28 cellular contexts compared by ENCODE assay signal in genomic region chr6:33990061-33990541, GRCh38.
DNase-seq lines count a peak whose midpoint lies in the region; ATAC-seq, FAIRE-seq and TF ChIP-seq lines count a peak whose summit lies in the region.
"Had no signal": no experiment of that assay in that cellular context is flagged by ENCODE, and none has a peak within 500 bp of the region (broad histone marks: within the 10 kb centered on the region; RNA-seq: fewer than 3 reads in every experiment).

No MANE protein-coding gene starts in this region.

- H3K36me3 ChIP-seq in K562 (ENCODE audit: control insufficient read depth, insufficient read depth, low read length) (no peaks in the 10 kb centered on the region), suprapubic skin (no peaks in the 10 kb centered on the region)
- no peaks in the 10 kb centered on the region for H3K36me3 ChIP-seq in CD8-positive, alpha-beta T cell (ENCODE audit: insufficient read depth, low read length)
- H3K36me3 ChIP-seq: BE2C, esophagus muscularis mucosa, uterus had no signal

- TF ChIP-seq EP300 in K562 (IDR thresholded peaks at IDR 0.05; ENCODE audit: low read length) = no peak
- no peak for TF ChIP-seq EP300 in suprapubic skin (IDR thresholded peaks at IDR 0.05)

- H3K4me3 ChIP-seq in K562 = no peak overlapping the region
- no peak overlapping the region for H3K4me3 ChIP-seq in suprapubic skin
- no peak overlapping the region for H3K4me3 ChIP-seq in CD8-positive, alpha-beta T cell (ENCODE audit: low read depth, low read length)
- H3K4me3 ChIP-seq: esophagus muscularis mucosa, skin epidermis, uterus had no signal

- H3K79me2 ChIP-seq in K562 (ENCODE audit: control insufficient read depth, insufficient read depth, low read length) = no peaks in the 10 kb centered on the region

- CTCF ChIA-PET in K562 (lab: Yijun Ruan, JAX; ENCODE audit: low intra/inter-chr PET ratio) = no interaction called here
- CTCF ChIA-PET in CD8-positive, alpha-beta T cell (lab: Charles Lee) = interaction anchor here (1.2 to 1.9 kb wide), 2 partner anchors 9 to 38 kb away, joined by 4 read pairs; no protein-coding TSS in a partner anchor
- CTCF ChIA-PET in activated naive CD4-positive, alpha-beta T cell treated with anti-CD3 and anti-CD28 coated beads, Interleukin-2, amount 10 ng/mL, durations not matched to agents 7 days and 5 days (lab: Charles Lee) = no interaction called here

- no peak overlapping the region; a peak in 1 of 4 replicates for H3K9ac ChIP-seq in K562 (ENCODE audit: insufficient read depth in 1 of 2, low read depth in 2 of 2, low read length in 2 of 2)
- H3K9ac ChIP-seq: KMS-11 had no signal

- peaks cover 2% of the 10 kb centered on the region for H3K27me3 Mint-ChIP-seq in neural crest cell (ENCODE audit: low read depth)
- peaks cover 11% of the 10 kb centered on the region for H3K27me3 Mint-ChIP-seq in CD8-positive, alpha-beta T cell (ENCODE audit: low read depth)
- H3K27me3 Mint-ChIP-seq in activated naive CD4-positive, alpha-beta T cell treated with anti-CD3 and anti-CD28 coated beads, Interleukin-2, amount 10 ng/mL, durations not matched to agents 7 days and 5 days = peaks cover 56% of the 10 kb centered on the region

- H3K4me3 Mint-ChIP-seq in neural crest cell = no peak overlapping the region
- H3K4me3 Mint-ChIP-seq in CD8-positive, alpha-beta T cell = no peak overlapping the region
- H3K4me3 Mint-ChIP-seq in activated naive CD4-positive, alpha-beta T cell treated with anti-CD3 and anti-CD28 coated beads, Interleukin-2, amount 10 ng/mL, durations not matched to agents 7 days and 5 days = no peak overlapping the region
- H3K4me3 Mint-ChIP-seq: activated B cell treated with CpG ODN at 0.5 μM for 24 hours; activated naive CD8-positive, alpha-beta T cell treated with anti-CD3 and anti-CD28 coated beads, Interleukin-2, amount 50 U/mL, for 24 hours; activated T-cell treated with anti-CD3 and anti-CD28 coated beads, Interleukin-2, amount 50 U/mL, for 4 hours; mesothelial cell of epicardium; T-cell had no signal

- intact Hi-C loops in K562 (cut with micrococcal nuclease) = no loop called here
- intact Hi-C loops in CD8-positive, alpha-beta T cell (cut with DNase I, micrococcal nuclease) = no loop called here

- H3K9me3 ChIP-seq in K562 (replicated peaks; ENCODE audit: control insufficient read depth, insufficient read depth, low read depth, low read length) = no peaks in the 10 kb centered on the region
- H3K9me3 ChIP-seq in suprapubic skin = no peaks in the 10 kb centered on the region
- no peaks in the 10 kb centered on the region for H3K9me3 ChIP-seq in CD8-positive, alpha-beta T cell (ENCODE audit: low read length)
- H3K9me3 ChIP-seq: BE2C, esophagus muscularis mucosa, uterus had no signal

- no peak overlapping the region for H3K27ac ChIP-seq in K562 (ENCODE audit: extremely low read depth, low read depth, low read length)
- no peak overlapping the region for H3K27ac ChIP-seq in suprapubic skin
- no peak overlapping the region for H3K27ac ChIP-seq in CD8-positive, alpha-beta T cell (ENCODE audit: low read depth, low read length)
- H3K27ac ChIP-seq: esophagus muscularis mucosa, KMS-11, skin epidermis, uterus had no signal

- FAIRE-seq in K562 (lab: Jason Lieb, UNC) = no peak
- FAIRE-seq: endometrium, H54 had no signal

- H3K4me1 ChIP-seq in K562 (replicated peaks in 1 of 2; ENCODE audit: control insufficient read depth in 2 of 2, insufficient read depth in 2 of 2, low read length in 2 of 2) (peaks cover 0 to 11% of the 10 kb centered on the region in 2 experiments; a peak in 1 of 5 replicates), suprapubic skin (peaks cover under 1% of the 10 kb centered on the region)
- H3K4me1 ChIP-seq in CD8-positive, alpha-beta T cell (ENCODE audit: insufficient read depth, low read length) = no peaks in the 10 kb centered on the region
- H3K4me1 ChIP-seq: esophagus muscularis mucosa, uterus had no signal

- no peaks in the 10 kb centered on the region for H3K9me3 Mint-ChIP-seq in neural crest cell
- no peaks in the 10 kb centered on the region for H3K9me3 Mint-ChIP-seq in CD8-positive, alpha-beta T cell
- no peaks in the 10 kb centered on the region for H3K9me3 Mint-ChIP-seq in activated naive CD4-positive, alpha-beta T cell treated with anti-CD3 and anti-CD28 coated beads, Interleukin-2, amount 10 ng/mL, durations not matched to agents 7 days and 5 days
- H3K9me3 Mint-ChIP-seq: activated B cell treated with CpG ODN at 0.5 μM for 24 hours; activated naive CD8-positive, alpha-beta T cell treated with anti-CD3 and anti-CD28 coated beads, Interleukin-2, amount 50 U/mL, for 24 hours; activated T-cell treated with anti-CD3 and anti-CD28 coated beads, Interleukin-2, amount 50 U/mL, for 4 hours; T-cell had no signal

- TF ChIP-seq CTCF in K562 (IDR thresholded peaks at IDR 0.05 in 2 of 3, conservative IDR thresholded peaks at IDR 0.05 in 1 of 3; ENCODE audit: insufficient read depth in 2 of 3, low read depth in 1 of 3, low read length in 3 of 3) (no peak), neural crest cell (conservative IDR thresholded peaks at IDR 0.05) (no peak), suprapubic skin (IDR thresholded peaks at IDR 0.05) (no peak)
- no peak for TF ChIP-seq CTCF in CD8-positive, alpha-beta T cell (IDR thresholded peaks at IDR 0.05)

- ATAC-seq in K562 (no peak), HG02798 (IDR thresholded peaks at IDR 0.05; ENCODE audit: poor library complexity, unreplicated experiment) (no peak)
- no peak for ATAC-seq in CD8-positive, alpha-beta T cell
- ATAC-seq: activated naive CD8-positive, alpha-beta T cell treated with anti-CD3 and anti-CD28 coated beads, Interleukin-2, amount 50 U/mL, for 24 hours; activated T-cell treated with anti-CD3 and anti-CD28 coated beads, Interleukin-2, amount 50 U/mL, for 4 hours; T-cell had no signal

- TF ChIP-seq POLR2A in K562 (conservative IDR thresholded peaks at IDR 0.05) = no peak
- no peak for TF ChIP-seq POLR2A in suprapubic skin (IDR thresholded peaks at IDR 0.05)

- H3K27ac Mint-ChIP-seq in neural crest cell (ENCODE audit: unreplicated experiment) = peak overlapping the region; percentile 81
- no peak overlapping the region for H3K27ac Mint-ChIP-seq in CD8-positive, alpha-beta T cell
- H3K27ac Mint-ChIP-seq in activated naive CD4-positive, alpha-beta T cell treated with anti-CD3 and anti-CD28 coated beads, Interleukin-2, amount 10 ng/mL, durations not matched to agents 7 days and 5 days = no peak overlapping the region
- H3K27ac Mint-ChIP-seq: activated B cell treated with CpG ODN at 0.5 μM for 24 hours; activated naive CD8-positive, alpha-beta T cell treated with anti-CD3 and anti-CD28 coated beads, Interleukin-2, amount 50 U/mL, for 24 hours; mesothelial cell of epicardium; naive B cell; T-cell had no signal

- H3K27me3 ChIP-seq in K562 (ENCODE audit: control insufficient read depth in 2 of 2, insufficient read depth in 2 of 2, low read length in 2 of 2) (peaks cover 22 to 80% of the 10 kb centered on the region in 2 experiments), suprapubic skin (peaks cover 12% of the 10 kb centered on the region)
- H3K27me3 ChIP-seq in CD8-positive, alpha-beta T cell (ENCODE audit: insufficient read depth, low read length) = no peaks in the 10 kb centered on the region
- H3K27me3 ChIP-seq: BE2C, uterus had no signal

- DNase-seq in NCI-H524 (lab: John Stamatoyannopoulos, UW) (peak; percentile 66 to 82), K562 (ENCODE audit: extremely low read depth in 1 of 4, low spot score in 3 of 4) (peak in 1 of 4 experiments; percentile 17), neural crest cell (ENCODE audit: low read depth, low spot score) (no peak), suprapubic skin (ENCODE audit: low spot score in 2 of 2) (peak; percentile 37 to 40)
- no peak for DNase-seq in CD8-positive, alpha-beta T cell
- DNase-seq in activated naive CD4-positive, alpha-beta T cell treated with anti-CD3 and anti-CD28 coated beads, Interleukin-2, amount 10 ng/mL, durations not matched to agents 7 days and 5 days = no peak
- DNase-seq: activated B cell treated with CpG ODN at 0.5 μM for 24 hours; activated naive CD8-positive, alpha-beta T cell treated with anti-CD3 and anti-CD28 coated beads, Interleukin-2, amount 50 U/mL, for 24 hours; activated T-cell treated with anti-CD3 and anti-CD28 coated beads, Interleukin-2, amount 50 U/mL, for 4 hours; BE2C; caudate nucleus; dermis blood vessel endothelial cell; DMS153; foreskin fibroblast; naive B cell; NCI-H1417 treated with DMSO at 0.1 percent for 48 hours; NCI-H226; NCI-H748 treated with DMSO at 0.1 percent for 48 hours; stimulated activated naive CD4-positive, alpha-beta T cell; T-cell had no signal

- no peaks in the 10 kb centered on the region for H3K4me1 Mint-ChIP-seq in neural crest cell
- no peaks in the 10 kb centered on the region for H3K4me1 Mint-ChIP-seq in CD8-positive, alpha-beta T cell (ENCODE audit: low read depth)
- no peaks in the 10 kb centered on the region for H3K4me1 Mint-ChIP-seq in activated naive CD4-positive, alpha-beta T cell treated with anti-CD3 and anti-CD28 coated beads, Interleukin-2, amount 10 ng/mL, durations not matched to agents 7 days and 5 days
- H3K4me1 Mint-ChIP-seq: activated B cell treated with CpG ODN at 0.5 μM for 24 hours; activated naive CD8-positive, alpha-beta T cell treated with anti-CD3 and anti-CD28 coated beads, Interleukin-2, amount 50 U/mL, for 24 hours; naive B cell; T-cell had no signal

- WGBS in K562 (ENCODE audit: insufficient coverage, low coverage, missing lambda C conversion rate) = 0% methylated on average over 5 of the region's 5 CpGs
- 65% methylated on average over 5 of the region's 5 CpGs for WGBS in suprapubic skin

- in situ Hi-C loops in K562 (cut with MboI) = no loop called here

- TF ChIP-seq RAD21 in K562 (CRISPR knock-in tag; conservative IDR thresholded peaks at IDR 0.05 in 1 of 2, IDR thresholded peaks at IDR 0.05 in 1 of 2) = no peak

- H3K4me2 ChIP-seq in K562 (ENCODE audit: insufficient read depth, low read length) = no peak overlapping the region
- H3K4me2 ChIP-seq: KMS-11 had no signal

- no peaks in the 10 kb centered on the region for H3K36me3 Mint-ChIP-seq in neural crest cell (ENCODE audit: low read depth)
- no peaks in the 10 kb centered on the region for H3K36me3 Mint-ChIP-seq in CD8-positive, alpha-beta T cell
- H3K36me3 Mint-ChIP-seq in activated naive CD4-positive, alpha-beta T cell treated with anti-CD3 and anti-CD28 coated beads, Interleukin-2, amount 10 ng/mL, durations not matched to agents 7 days and 5 days = no peaks in the 10 kb centered on the region
- H3K36me3 Mint-ChIP-seq: naive B cell, T-cell had no signal

- no peaks in the 10 kb centered on the region for H4K20me1 ChIP-seq in K562 (replicated peaks; ENCODE audit: control insufficient read depth, insufficient read depth, low read length)

- POLR2A ChIA-PET in K562 (lab: Yijun Ruan, JAX) = interaction anchor here (0.6 to 0.7 kb wide), 2 partner anchors 12 to 91 kb away, joined by 3 to 4 read pairs; no protein-coding TSS in a partner anchor
- POLR2A ChIA-PET in CD8-positive, alpha-beta T cell (lab: Charles Lee) = no interaction called here

- no peaks in the 10 kb centered on the region for H3K9me1 ChIP-seq in K562 (ENCODE audit: control insufficient read depth, insufficient read depth, low read length)

- no TSS peak for BruUV-seq in K562 (replicated peaks; lab: Mats Ljungman, UMichigan)

- H2AFZ ChIP-seq in K562 (ENCODE audit: low read depth, low read length) = no peak overlapping the region

TF ChIP-seq in K562, 482 proteins besides CTCF, POLR2A, EP300 and RAD21 (continues in another document):
- TF ChIP-seq CREB1 (IDR thresholded peaks at IDR 0.05) (no peak), CREB1 (CRISPR knock-in tag; IDR thresholded peaks at IDR 0.05) (no peak)

Comparison
In these comparisons a context has a peak if more than half of its experiments do, and no peak if none do; other contexts are left out.
1. DNase-seq: peak in NCI-H524 (2 of 2) and suprapubic skin (2 of 2); none in neural crest cell (single experiment), CD8-positive, alpha-beta T cell (0 of 7) and activated naive CD4-positive, alpha-beta T cell treated with anti-CD3 and anti-CD28 coated beads, Interleukin-2, amount 10 ng/mL, durations not matched to agents 7 days and 5 days (single experiment).